Comparison of ENCODE assay signal across 1 cellular context in genomic region chr13:113411216-113412023, GRCh38.
TF ChIP-seq lines count a peak whose summit lies in the region.

No MANE protein-coding gene starts in this region.

TF ChIP-seq in H1, 55 proteins besides CTCF, POLR2A, EP300 and RAD21:
- TF ChIP-seq BCL11A (IDR thresholded peaks at IDR 0.05; ENCODE audit: low read depth in 2 of 2, low read length in 2 of 2) (no peak), POLR2AphosphoS5 (IDR thresholded peaks at IDR 0.05; ENCODE audit: low read depth, low read length) (no peak), KDM1A (IDR thresholded peaks at IDR 0.05; ENCODE audit: borderline replicate concordance, low read length) (no peak), JUN (IDR thresholded peaks at IDR 0.05; ENCODE audit: low read depth, low read length) (no peak), CREB1 (IDR thresholded peaks at IDR 0.05) (no peak), POU5F1 (IDR thresholded peaks at IDR 0.05; ENCODE audit: low read depth, low read length) (no peak), JUND (IDR thresholded peaks at IDR 0.05; ENCODE audit: low read length) (no peak), TAF7 (optimal IDR thresholded peaks at IDR 0.05; ENCODE audit: borderline replicate concordance, low read depth, low read length) (no peak), TCF12 (IDR thresholded peaks at IDR 0.05; ENCODE audit: low read depth, low read length) (no peak), RNF2 (IDR thresholded peaks at IDR 0.05; ENCODE audit: borderline replicate concordance, low read depth, low read length, missing control alignments, poor library complexity, severe bottlenecking) (no peak), ATF3 (IDR thresholded peaks at IDR 0.05; ENCODE audit: insufficient read depth, low read depth, low read length) (no peak), EGR1 (IDR thresholded peaks at IDR 0.05; ENCODE audit: borderline replicate concordance, low read depth, low read length) (no peak), YY1 (IDR thresholded peaks at IDR 0.05; ENCODE audit: low read depth, low read length) (no peak), EZH2 (IDR thresholded peaks at IDR 0.05; ENCODE audit: low read depth, low read length, severe bottlenecking) (no peak), CEBPB (IDR thresholded peaks at IDR 0.05; ENCODE audit: low read depth, low read length) (no peak), NRF1 (IDR thresholded peaks at IDR 0.05; ENCODE audit: low read depth, low read length) (no peak), E2F6 (IDR thresholded peaks at IDR 0.05) (no peak), SP1 (IDR thresholded peaks at IDR 0.05; ENCODE audit: low read depth, low read length) (no peak), RXRA (IDR thresholded peaks at IDR 0.05; ENCODE audit: insufficient read depth, low read depth, low read length) (no peak)
